ENCODE assay signal across 17 cellular contexts in the genomic region with DNA sequence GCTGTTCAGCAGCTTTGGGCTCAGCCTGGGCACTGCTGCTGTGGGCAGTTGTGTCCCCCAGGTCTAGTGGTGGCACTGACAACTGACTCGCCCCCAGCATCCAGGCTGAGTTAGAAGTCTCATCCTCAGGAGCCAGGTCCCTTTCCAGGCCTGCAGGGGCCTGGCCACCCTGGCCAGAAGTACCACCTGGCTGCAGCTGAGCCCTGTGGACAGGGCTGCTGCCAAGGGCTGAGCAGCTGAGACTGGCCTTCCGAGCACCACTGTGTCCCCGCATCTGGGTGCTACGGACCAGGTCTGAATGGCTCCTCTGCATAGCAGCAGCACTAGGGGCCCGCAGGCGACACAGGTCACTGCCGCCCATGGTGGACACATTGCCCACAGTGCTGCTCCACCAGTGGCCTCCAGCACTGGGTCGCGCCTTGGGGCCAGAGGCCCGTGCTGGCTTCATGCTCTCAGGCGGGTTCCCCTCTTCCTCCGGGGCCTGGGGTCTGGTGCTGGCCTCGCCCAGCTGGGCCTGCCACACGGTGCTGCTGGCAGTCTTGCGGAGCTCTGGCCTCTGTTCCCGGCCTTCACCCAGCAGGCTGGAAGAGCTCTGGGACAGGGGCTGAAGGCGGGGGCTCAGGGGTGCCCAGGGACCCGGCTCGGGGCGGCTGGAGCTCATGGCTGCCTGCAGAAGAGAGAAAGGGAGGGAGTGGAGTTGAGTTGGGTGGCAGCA. TPM values are rescaled to one million over a fixed set of nuclear protein-coding genes. Genes with fewer than 3 reads are reported as not detected.
DNase-seq lines count a peak whose midpoint lies in the region; ATAC-seq and TF ChIP-seq lines count a peak whose summit lies in the region.
"Had no signal": no experiment of that assay in that cellular context is flagged by ENCODE, and none has a peak within 500 bp of the region (broad histone marks: within the 10 kb centered on the region; RNA-seq: fewer than 3 reads in every experiment).

No MANE protein-coding gene starts in this region.

- H3K4me1 ChIP-seq in RWPE2 (ENCODE audit: insufficient read depth, poor library complexity, severe bottlenecking) (no peaks in the 10 kb centered on the region), adrenal gland (replicated peaks in 1 of 2) (no peaks in the 10 kb centered on the region), left lung (no peaks in the 10 kb centered on the region), sigmoid colon (peaks cover 0 to 3% (median 3%) of the 10 kb centered on the region in 4 donors)

- DNase-seq in RWPE2 (ENCODE audit: low spot score) = peak; percentile 78
- DNase-seq in adrenal gland = peak in 6 of 7 donors; percentile 7 to 45 (median 16)
- DNase-seq in left lung = peak; percentile 32 to 86
- peak; percentile 65 for DNase-seq in sigmoid colon
- no peak for DNase-seq in NOMO-1 treated with dmso at 0.1 percent for 144 hours (lab: John Stamatoyannopoulos, UW; ENCODE audit: unreplicated experiment)
- no peak for DNase-seq in RKO (ENCODE audit: low spot score)
- DNase-seq in KBM-7 = no peak
- DNase-seq: caudate nucleus, GDM1, SHP77 had no signal

- 77 to 90% (median 86%) methylated on average over 8 to 20 of the region's 20 CpGs for WGBS in adrenal gland, 4 donors
- 87 to 88% methylated on average over 20 of the region's 20 CpGs for WGBS in sigmoid colon, 2 donors

- TF ChIP-seq CTCF in RWPE2 (IDR thresholded peaks at IDR 0.05; ENCODE audit: poor library complexity, severe bottlenecking) (no peak), adrenal gland (IDR thresholded peaks at IDR 0.05) (no peak), left lung (IDR thresholded peaks at IDR 0.05) (no peak), sigmoid colon (IDR thresholded peaks at IDR 0.05) (no peak)

- TF ChIP-seq POLR2A in adrenal gland (IDR thresholded peaks at IDR 0.05) (no peak), sigmoid colon (IDR thresholded peaks at IDR 0.05) (no peak)

- H3K27ac ChIP-seq in RWPE2 (ENCODE audit: poor library complexity, severe bottlenecking) = no peak overlapping the region
- no peak overlapping the region for H3K27ac ChIP-seq in adrenal gland
- no peak overlapping the region for H3K27ac ChIP-seq in left lung
- H3K27ac ChIP-seq in sigmoid colon = no peak overlapping the region
- H3K27ac ChIP-seq: esophagus muscularis mucosa had no signal

- in situ Hi-C loops in KBM-7 (cut with MboI; ENCODE audit: low pct_unique_long_range_greater_than_20kb, low sequenced_read_pairs) = no loop called here

- no peak overlapping the region for H3K4me3 ChIP-seq in RWPE2 (ENCODE audit: severe bottlenecking)
- H3K4me3 ChIP-seq in adrenal gland = no peak overlapping the region
- no peak overlapping the region for H3K4me3 ChIP-seq in left lung
- H3K4me3 ChIP-seq in sigmoid colon = no peak overlapping the region
- H3K4me3 ChIP-seq: esophagus muscularis mucosa had no signal

- TF ChIP-seq EP300 in sigmoid colon (IDR thresholded peaks at IDR 0.05) = no peak

- H3K9me3 ChIP-seq in RWPE2 (ENCODE audit: severe bottlenecking) (no peaks in the 10 kb centered on the region), adrenal gland (replicated peaks in 1 of 3) (no peaks in the 10 kb centered on the region), left lung (no peaks in the 10 kb centered on the region), sigmoid colon (no peaks in the 10 kb centered on the region)
- H3K9me3 ChIP-seq: esophagus muscularis mucosa had no signal

- ATAC-seq in RWPE2 (ENCODE audit: low read depth) (no peak), left lung (no peak), GM21447 (IDR thresholded peaks at IDR 0.05; ENCODE audit: unreplicated experiment) (no peak)

- intact Hi-C loops in adrenal gland (cut with DNase I) = no loop called here
- intact Hi-C loops in left lung (cut with DNase I) = no loop called here
- intact Hi-C loops in sigmoid colon (cut with DNase I) = no loop called here

- H3K36me3 ChIP-seq in RWPE2 (ENCODE audit: low read depth) (no peaks in the 10 kb centered on the region), adrenal gland (replicated peaks in 1 of 2) (no peaks in the 10 kb centered on the region), left lung (peaks cover 0 to 4% of the 10 kb centered on the region in 2 donors), sigmoid colon (no peaks in the 10 kb centered on the region)
- H3K36me3 ChIP-seq: esophagus muscularis mucosa had no signal

- no peaks in the 10 kb centered on the region for H3K27me3 ChIP-seq in RWPE2 (ENCODE audit: insufficient read depth, poor library complexity, severe bottlenecking)
- H3K27me3 ChIP-seq in adrenal gland = peaks cover 24% of the 10 kb centered on the region
- peaks cover 0 to 21% of the 10 kb centered on the region in 2 donors for H3K27me3 ChIP-seq in left lung
- H3K27me3 ChIP-seq in sigmoid colon = peaks cover 0 to 10% (median 3%) of the 10 kb centered on the region in 3 donors

RNA-seq across cellular contexts. Expression of a gene that starts 6.2 kb away (rescaled TPM):
- total RNA-seq in adrenal gland = under 1 TPM in 2 of 8 donors, not detected in 6; 0.28 to 0.44 TPM
- polyA plus RNA-seq in adrenal gland = under 1 TPM in 2 of 3 donors, not detected in 1; 0.17 to 0.56 TPM
- 10 to 100 TPM; 20.2 to 39.8 TPM for total RNA-seq in left lung
- total RNA-seq in sigmoid colon = 1 to 10 TPM in 1 of 4 donors, under 1 TPM in 2, not detected in 1; 0.16 to 1.4 (median 0.27) TPM
- 10 to 100 TPM; 21.7 to 30.0 (median 21.8) TPM for polyA plus RNA-seq in sigmoid colon
- total RNA-seq: activated T-helper 2 cell treated with anti-CD3 and anti-CD28 coated beads, Interferon-gamma antibody, Interleukin-2, Interleukin-4, amounts not matched to agents 10 μg/mL and 5 μg/mL and 100 μg/mL, durations not matched to agents 14 hours and 24 hours and 36 hours; CD4-positive, alpha-beta memory T cell; HT1080; NCI-H460; subcutaneous adipose tissue had no signal
- polyA plus RNA-seq: CD4-positive, alpha-beta memory T cell had no signal

RNA-seq across cellular contexts. Expression of a gene that starts 28.7 kb away (rescaled TPM):
- total RNA-seq in adrenal gland = 10 to 100 TPM in 1 of 8 donors, 1 to 10 TPM in 6, under 1 TPM in 1; 0.95 to 32.5 (median 2.8) TPM
- 1 to 10 TPM in 2 of 3 donors, under 1 TPM in 1; 0.72 to 1.6 (median 1.3) TPM for polyA plus RNA-seq in adrenal gland
- 10 to 100 TPM; 20.1 to 30.9 TPM for total RNA-seq in left lung
- total RNA-seq in sigmoid colon = 1 to 10 TPM in 2 of 4 donors, under 1 TPM in 2; 0.81 to 1.4 (median 1.0) TPM
- polyA plus RNA-seq in sigmoid colon = 1 to 10 TPM; 1.2 to 1.7 (median 1.2) TPM

Comparison
In these comparisons a context has a peak if more than half of its experiments do, and no peak if none do; other contexts are left out.
1. DNase-seq: peak in RWPE2 (single experiment), adrenal gland (6 of 7), left lung (2 of 2) and sigmoid colon (single experiment); none in NOMO-1 treated with dmso at 0.1 percent for 144 hours (single experiment), RKO (single experiment) and KBM-7 (single experiment).
2. RNA of a gene that starts 6.2 kb away (total RNA-seq): 20.2 to 39.8 TPM in left lung; 0.16 to 1.4 TPM in sigmoid colon and 0.28 to 0.44 TPM in adrenal gland; every median in the first group is over 4 times any median in the second.